In genomic region chr1:245516178-245516829, GRCh38 we compare ENCODE assay signal across 12 cellular contexts.
DNase-seq lines count a peak whose midpoint lies in the region; ATAC-seq and TF ChIP-seq lines count a peak whose summit lies in the region.
"Had no signal": no experiment of that assay in that cellular context is flagged by ENCODE, and none has a peak within 500 bp of the region (broad histone marks: within the 10 kb centered on the region; RNA-seq: fewer than 3 reads in every experiment).

No MANE protein-coding gene starts in this region.

- H3K4me1 ChIP-seq in mammary epithelial cell (ENCODE audit: insufficient read depth, low read length) (no peaks in the 10 kb centered on the region), sigmoid colon (peaks cover 0 to 8% (median 0%) of the 10 kb centered on the region in 4 donors)

- intact Hi-C loops in mammary epithelial cell (cut with micrococcal nuclease), result no loop called here
- intact Hi-C loops in sigmoid colon (cut with DNase I), result no loop called here

- ATAC-seq in GM18870 (IDR thresholded peaks at IDR 0.05; ENCODE audit: unreplicated experiment) (no peak), HG03457 (IDR thresholded peaks at IDR 0.05; ENCODE audit: unreplicated experiment) (no peak)
- ATAC-seq: Right ventricle myocardium inferior; stimulated activated naive CD8-positive, alpha-beta T cell treated with anti-CD3 and anti-CD28 coated beads, Interleukin-15, Interleukin-2, amounts not matched to agents 100 U/mL and 50 U/mL, for 24 hours had no signal

- H3K27me3 ChIP-seq in mammary epithelial cell (ENCODE audit: insufficient read depth, low read length), result no peaks in the 10 kb centered on the region
- peaks cover 0 to 23% (median 0%) of the 10 kb centered on the region in 3 donors for H3K27me3 ChIP-seq in sigmoid colon

- TF ChIP-seq POLR2A in sigmoid colon (IDR thresholded peaks at IDR 0.05), result no peak

- 84% methylated on average over 15 of the region's 15 CpGs for WGBS in mammary epithelial cell (ENCODE audit: low coverage, missing lambda C conversion rate)
- 84 to 85% methylated on average over 15 of the region's 15 CpGs for WGBS in sigmoid colon, 2 donors

- H3K9me3 ChIP-seq in mammary epithelial cell (replicated peaks; ENCODE audit: insufficient read depth, low read length) (no peaks in the 10 kb centered on the region), sigmoid colon (no peaks in the 10 kb centered on the region)

- H3K4me3 ChIP-seq in mammary epithelial cell (replicated peaks in 1 of 3; ENCODE audit: insufficient read depth in 1 of 3, low read depth in 2 of 3, low read length in 3 of 3), result no peak overlapping the region
- H3K4me3 ChIP-seq in astrocyte of the cerebellum (ENCODE audit: low read depth, low read length), result no peak overlapping the region
- no peak overlapping the region for H3K4me3 ChIP-seq in sigmoid colon

- no peak for TF ChIP-seq EP300 in sigmoid colon (IDR thresholded peaks at IDR 0.05)

- no peaks in the 10 kb centered on the region for H3K79me2 ChIP-seq in mammary epithelial cell (ENCODE audit: insufficient read depth, low read length)

- CTCF ChIA-PET in mammary epithelial cell (lab: Charles Lee; ENCODE audit: low non-redundant PET), result no interaction called here

- in situ Hi-C loops in T47D (cut with HindIII; ENCODE audit: low pct_unique_long_range_greater_than_20kb, low sequenced_read_pairs) (no loop called here), mammary epithelial cell (cut with MboI; ENCODE audit: low sequenced_read_pairs in 2 of 2) (no loop called here), astrocyte of the cerebellum (cut with HindIII; ENCODE audit: low sequenced_read_pairs) (no loop called here)

- no peak overlapping the region for H2AFZ ChIP-seq in mammary epithelial cell (ENCODE audit: low read depth, low read length)

- H3K27ac ChIP-seq in mammary epithelial cell (ENCODE audit: insufficient read depth, low read depth, low read length) (no peak overlapping the region), sigmoid colon (no peak overlapping the region)

- no peak overlapping the region for H3K9ac ChIP-seq in mammary epithelial cell (ENCODE audit: insufficient read depth, low read length)

- BruUV-seq in mammary epithelial cell (replicated peaks; lab: Mats Ljungman, UMichigan), result no TSS peak

- dilution Hi-C loops in mammary epithelial cell (cut with HindIII; ENCODE audit: low sequenced_read_pairs), result no loop called here

- TF ChIP-seq CTCF in mammary epithelial cell (conservative IDR thresholded peaks at IDR 0.05 in 1 of 2, IDR thresholded peaks at IDR 0.05 in 1 of 2; ENCODE audit: extremely low read depth in 1 of 2, insufficient read depth in 1 of 2, low read depth in 1 of 2, low read length in 2 of 2), result no peak
- TF ChIP-seq CTCF in astrocyte of the cerebellum (IDR thresholded peaks at IDR 0.05; ENCODE audit: low read depth, low read length, missing control alignments), result peak; percentile 63
- no peak for TF ChIP-seq CTCF in sigmoid colon (IDR thresholded peaks at IDR 0.05)

- H3K36me3 ChIP-seq in mammary epithelial cell (ENCODE audit: insufficient read depth, low read length) (no peaks in the 10 kb centered on the region), sigmoid colon (no peaks in the 10 kb centered on the region)

- H3K4me2 ChIP-seq in mammary epithelial cell (ENCODE audit: insufficient read depth, low read depth, low read length), result no peak overlapping the region

- DNase-seq in T47D (ENCODE audit: low read depth in 1 of 2, low spot score in 1 of 2) (peak; percentile 36 to 80), mammary epithelial cell (no peak), NCI-H460 (ENCODE audit: extremely low read depth, low read depth) (peak; percentile 49), astrocyte of the cerebellum (ENCODE audit: low read depth) (peak; percentile 29), sigmoid colon (no peak), NCI-H2029 (lab: John Stamatoyannopoulos, UW) (no peak)
- DNase-seq: cerebellar nuclear complex; hippocampal formation; stimulated activated naive CD8-positive, alpha-beta T cell treated with anti-CD3 and anti-CD28 coated beads, Interleukin-15, Interleukin-2, amounts not matched to agents 100 U/mL and 50 U/mL, for 24 hours had no signal

- no peaks in the 10 kb centered on the region for H4K20me1 ChIP-seq in mammary epithelial cell (ENCODE audit: insufficient read depth, low read length)

Comparison
In these comparisons a context has a peak if more than half of its experiments do, and no peak if none do; other contexts are left out.
1. DNase-seq: peak in T47D (2 of 2), NCI-H460 (single experiment) and astrocyte of the cerebellum (single experiment); none in mammary epithelial cell (single experiment), sigmoid colon (single experiment) and NCI-H2029 (single experiment).